ENCODE assay signal across 20 cellular contexts in the genomic region with DNA sequence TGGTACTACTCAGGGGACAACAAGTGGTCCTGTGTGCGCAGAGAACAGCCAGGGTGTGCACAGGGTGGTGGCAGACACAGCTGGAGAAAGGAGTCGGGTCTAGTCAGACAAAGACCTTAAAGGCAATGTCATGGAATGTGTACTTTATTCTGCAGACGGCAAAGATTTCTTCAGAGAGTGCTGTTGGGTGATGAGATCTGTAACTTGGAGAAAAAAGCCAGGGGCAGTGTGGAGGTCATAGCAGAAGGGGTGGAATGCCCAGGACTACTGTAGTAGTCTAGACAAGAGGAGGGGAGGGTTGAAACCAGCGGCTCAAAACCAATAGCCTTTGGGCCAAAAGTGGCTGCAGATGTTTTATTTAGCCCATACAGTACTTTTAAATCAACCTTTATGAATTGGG.
DNase-seq lines count a peak whose midpoint lies in the region; TF ChIP-seq lines count a peak whose summit lies in the region.
"Had no signal": no experiment of that assay in that cellular context is flagged by ENCODE, and none has a peak within 500 bp of the region (broad histone marks: within the 10 kb centered on the region; RNA-seq: fewer than 3 reads in every experiment).

No MANE protein-coding gene starts in this region.

- no peaks in the 10 kb centered on the region for H3K27me3 ChIP-seq in breast epithelium
- no peaks in the 10 kb centered on the region for H3K27me3 ChIP-seq in hepatocyte
- H3K27me3 ChIP-seq in rectal smooth muscle tissue (ENCODE audit: control insufficient read depth, insufficient read depth, low read length) = no peaks in the 10 kb centered on the region
- H3K27me3 ChIP-seq in uterus = no peaks in the 10 kb centered on the region
- H3K27me3 ChIP-seq: left lung had no signal

- no peak overlapping the region for H2AFZ ChIP-seq in hepatocyte
- H2AFZ ChIP-seq: GM23338 had no signal

- CTCF ChIA-PET in MCF 10A (lab: Yijun Ruan, JAX) = interaction anchor here (0.9 kb wide), 1 partner anchor 12 kb away, joined by 3 read pairs; no protein-coding TSS in a partner anchor

- peaks cover 6% of the 10 kb centered on the region for H3K4me1 Mint-ChIP-seq in MCF 10A (ENCODE audit: insufficient read depth, unreplicated experiment)
- H3K4me1 Mint-ChIP-seq: stimulated activated naive CD8-positive, alpha-beta T cell treated with anti-CD3 and anti-CD28 coated beads, Interleukin-15, amount 100 ng/mL, for 72 hours had no signal

- BruUV-seq in MCF 10A (replicated peaks; lab: Mats Ljungman, UMichigan) = no TSS peak

- TF ChIP-seq POLR2A in breast epithelium (IDR thresholded peaks at IDR 0.05) (no peak), uterus (IDR thresholded peaks at IDR 0.05) (no peak)

- no peaks in the 10 kb centered on the region for H3K27me3 Mint-ChIP-seq in MCF 10A (ENCODE audit: insufficient read depth, unreplicated experiment)
- H3K27me3 Mint-ChIP-seq: activated naive CD8-positive, alpha-beta T cell; natural killer cell treated with Interleukin-12 subunit alpha and Interleukin-12 subunit beta and Interleukin-15 and Interleukin-18, amount 100 ng/mL, for 72 hours; stimulated activated naive CD8-positive, alpha-beta T cell treated with anti-CD3 and anti-CD28 coated beads, Interleukin-15, amount 100 ng/mL, for 72 hours had no signal

- H3K9me3 ChIP-seq in breast epithelium (no peaks in the 10 kb centered on the region), hepatocyte (ENCODE audit: low read depth) (no peaks in the 10 kb centered on the region), uterus (no peaks in the 10 kb centered on the region)
- H3K9me3 ChIP-seq: left lung had no signal

- H3K27ac ChIP-seq in breast epithelium = peak overlapping the region; percentile 14 to 76
- H3K27ac ChIP-seq in hepatocyte = peak overlapping the region; percentile 85
- peak overlapping the region; percentile 89 for H3K27ac ChIP-seq in rectal smooth muscle tissue (ENCODE audit: low read depth, low read length)
- H3K27ac ChIP-seq in uterus = peak overlapping the region; percentile 89 to 94

- TF ChIP-seq CTCF in breast epithelium (IDR thresholded peaks at IDR 0.05) (no peak), MCF 10A (IDR thresholded peaks at IDR 0.05; ENCODE audit: unreplicated experiment) (no peak), hepatocyte (IDR thresholded peaks at IDR 0.05; ENCODE audit: poor library complexity) (no peak), uterus (IDR thresholded peaks at IDR 0.05) (no peak)

- no peaks in the 10 kb centered on the region for H3K36me3 ChIP-seq in breast epithelium
- H3K36me3 ChIP-seq in hepatocyte (replicated peaks; ENCODE audit: insufficient read depth, low read depth) = no peaks in the 10 kb centered on the region
- no peaks in the 10 kb centered on the region for H3K36me3 ChIP-seq in rectal smooth muscle tissue (ENCODE audit: control insufficient read depth, insufficient read depth, low read length)
- no peaks in the 10 kb centered on the region for H3K36me3 ChIP-seq in uterus

- peaks cover 11 to 17% of the 10 kb centered on the region in 2 donors for H3K4me1 ChIP-seq in breast epithelium
- peaks cover 72% of the 10 kb centered on the region for H3K4me1 ChIP-seq in hepatocyte (ENCODE audit: insufficient read depth)
- peaks cover 81% of the 10 kb centered on the region for H3K4me1 ChIP-seq in rectal smooth muscle tissue (ENCODE audit: control insufficient read depth, insufficient read depth, low read length)
- peaks cover 15 to 32% of the 10 kb centered on the region in 2 donors for H3K4me1 ChIP-seq in uterus

- POLR2A ChIA-PET in MCF 10A (lab: Yijun Ruan, JAX) = no interaction called here

- peaks cover 20% of the 10 kb centered on the region for H3K36me3 Mint-ChIP-seq in MCF 10A (ENCODE audit: insufficient read depth, unreplicated experiment)
- H3K36me3 Mint-ChIP-seq: natural killer cell treated with Interleukin-12 subunit alpha and Interleukin-12 subunit beta and Interleukin-15 and Interleukin-18, amount 100 ng/mL, for 72 hours had no signal

- no peak overlapping the region for H3K9ac ChIP-seq in rectal smooth muscle tissue (ENCODE audit: low read length)

- no peaks in the 10 kb centered on the region for H3K9me3 Mint-ChIP-seq in MCF 10A (ENCODE audit: unreplicated experiment)
- H3K9me3 Mint-ChIP-seq: GM23338; natural killer cell treated with Interleukin-12 subunit alpha and Interleukin-12 subunit beta and Interleukin-15 and Interleukin-18, amount 100 ng/mL, for 72 hours; stimulated activated naive CD8-positive, alpha-beta T cell treated with anti-CD3 and anti-CD28 coated beads, Interleukin-15, amount 100 ng/mL, for 72 hours; T-helper 2 cell treated with Interferon-gamma antibody and Interleukin-4, amounts not matched to agents 5 μg/mL and 100 μg/mL, for 36 hours had no signal

- no peak overlapping the region for H3K27ac Mint-ChIP-seq in MCF 10A (ENCODE audit: low read depth, unreplicated experiment)
- H3K27ac Mint-ChIP-seq: activated CD8-positive, alpha-beta T cell treated with anti-CD3 and anti-CD28 coated beads, Interleukin-2, amount 10 ng/mL, durations not matched to agents 7 days and 5 days; activated naive CD8-positive, alpha-beta T cell; GM23338; natural killer cell treated with Interleukin-12 subunit alpha and Interleukin-12 subunit beta and Interleukin-15 and Interleukin-18, amount 100 ng/mL, for 72 hours; T-helper 2 cell treated with Interferon-gamma antibody and Interleukin-4, amounts not matched to agents 5 μg/mL and 100 μg/mL, for 36 hours had no signal

- no peaks in the 10 kb centered on the region for H4K20me1 ChIP-seq in hepatocyte (ENCODE audit: insufficient read depth, poor library complexity, severe bottlenecking)

- WGBS in hepatocyte (ENCODE audit: low lambda C conversion rate, missing lambda C conversion rate) = 56% methylated on average over 4 of the region's 4 CpGs

- intact Hi-C loops in breast epithelium (cut with DNase I; ENCODE audit: low total_unique reads) = no loop called here
- intact Hi-C loops in MCF 10A (cut with micrococcal nuclease) = no loop called here
- intact Hi-C loops in uterus (cut with DNase I; ENCODE audit: low total_unique reads) = no loop called here

- H3K9me2 ChIP-seq in hepatocyte (replicated peaks; ENCODE audit: insufficient read depth) = no peaks in the 10 kb centered on the region

- H3K4me3 ChIP-seq in breast epithelium (no peak overlapping the region), hepatocyte (no peak overlapping the region), rectal smooth muscle tissue (ENCODE audit: low read length) (no peak overlapping the region), uterus (no peak overlapping the region)
- H3K4me3 ChIP-seq: GM23338, left lung had no signal

- no peaks in the 10 kb centered on the region for H3K79me2 ChIP-seq in hepatocyte

- no peak for DNase-seq in breast epithelium (ENCODE audit: low spot score in 2 of 2)
- no peak for DNase-seq in MCF 10A (ENCODE audit: unreplicated experiment)
- DNase-seq in hepatocyte (ENCODE audit: low spot score) = no peak
- no peak for DNase-seq in uterus
- no peak for DNase-seq in NCI-H1436 treated with DMSO at 0.1 percent for 48 hours (lab: John Stamatoyannopoulos, UW)
- no peak for DNase-seq in T-helper 2 cell
- no peak for DNase-seq in stimulated activated CD4-positive, alpha-beta T cell treated with anti-CD3 and anti-CD28 coated beads, Interleukin-4, amount 100 ng/mL, for 1 hour
- DNase-seq: 8988T; activated CD4-positive, CD25-positive, alpha-beta regulatory T cell; activated CD8-positive, alpha-beta T cell treated with anti-CD3 and anti-CD28 coated beads, Interleukin-2, amount 10 ng/mL, durations not matched to agents 7 days and 5 days; activated T-cell treated with anti-CD3 and anti-CD28 coated beads, Interleukin-2, amount 50 U/mL, for 48 hours; central memory CD4-positive, alpha-beta T cell; left lung; NCI-H2081 treated with DMSO at 0.1 percent for 48 hours; stimulated activated naive CD8-positive, alpha-beta T cell treated with anti-CD3 and anti-CD28 coated beads, Interleukin-15, amount 100 ng/mL, for 72 hours had no signal

- no peak overlapping the region for H3K4me3 Mint-ChIP-seq in MCF 10A (ENCODE audit: unreplicated experiment)
- H3K4me3 Mint-ChIP-seq: activated CD8-positive, alpha-beta T cell treated with anti-CD3 and anti-CD28 coated beads, Interleukin-2, amount 10 ng/mL, durations not matched to agents 7 days and 5 days; activated naive CD8-positive, alpha-beta T cell; GM23338; natural killer cell treated with Interleukin-12 subunit alpha and Interleukin-12 subunit beta and Interleukin-15 and Interleukin-18, amount 100 ng/mL, for 72 hours; stimulated activated naive CD8-positive, alpha-beta T cell treated with anti-CD3 and anti-CD28 coated beads, Interleukin-15, amount 100 ng/mL, for 72 hours; T-helper 2 cell treated with Interferon-gamma antibody and Interleukin-4, amounts not matched to agents 5 μg/mL and 100 μg/mL, for 36 hours had no signal

- H3K4me2 ChIP-seq in hepatocyte = peak overlapping the region; percentile 4
- H3K4me2 ChIP-seq: GM23338 had no signal
